Comparison of ENCODE assay signal across 1 cellular context in genomic region chrX:47561653-47562151, GRCh38.
TF ChIP-seq lines count a peak whose summit lies in the region.

No MANE protein-coding gene starts in this region.

TF ChIP-seq in GM23338, 12 proteins besides CTCF, POLR2A, EP300 and RAD21 (continued from another document):
- TF ChIP-seq ZNF462 (CRISPR knock-in tag; IDR thresholded peaks at IDR 0.05): no peak
- TF ChIP-seq CREB1 (CRISPR knock-in tag; IDR thresholded peaks at IDR 0.05; ENCODE audit: low read depth): no peak
- no peak for TF ChIP-seq EZH2phosphoT487 (IDR thresholded peaks at IDR 0.05; ENCODE audit: unreplicated experiment)
- no peak for TF ChIP-seq JUNB (IDR thresholded peaks at IDR 0.05; ENCODE audit: unreplicated experiment)
- no peak for TF ChIP-seq EZH2 (IDR thresholded peaks at IDR 0.05; ENCODE audit: low read depth, unreplicated experiment)
- TF ChIP-seq STAT1 (IDR thresholded peaks at IDR 0.05; ENCODE audit: unreplicated experiment): no peak
